Comparison of ENCODE assay signal across 3 cellular contexts in genomic region chr16:84896847-84897246, GRCh38.
TF ChIP-seq lines count a peak whose summit lies in the region.

No MANE protein-coding gene starts in this region.

TF ChIP-seq in HCT116, 20 proteins besides CTCF, POLR2A, EP300 and RAD21:
- TF ChIP-seq TCF7L2 (IDR thresholded peaks at IDR 0.05; ENCODE audit: borderline replicate concordance, extremely low read depth, insufficient read depth, insufficient read length) (no peak), EGR1 (IDR thresholded peaks at IDR 0.05; ENCODE audit: low read depth) (no peak), EZH2 (IDR thresholded peaks at IDR 0.05) (no peak), REST (IDR thresholded peaks at IDR 0.05; ENCODE audit: low read depth) (no peak), ZFX (IDR thresholded peaks at IDR 0.05) (no peak), YY1 (IDR thresholded peaks at IDR 0.05; ENCODE audit: extremely low read depth, insufficient replicate concordance, low read depth, low read length) (no peak), CBX3 (IDR thresholded peaks at IDR 0.05; ENCODE audit: low read depth) (no peak)
- TF ChIP-seq, protein P1, sequence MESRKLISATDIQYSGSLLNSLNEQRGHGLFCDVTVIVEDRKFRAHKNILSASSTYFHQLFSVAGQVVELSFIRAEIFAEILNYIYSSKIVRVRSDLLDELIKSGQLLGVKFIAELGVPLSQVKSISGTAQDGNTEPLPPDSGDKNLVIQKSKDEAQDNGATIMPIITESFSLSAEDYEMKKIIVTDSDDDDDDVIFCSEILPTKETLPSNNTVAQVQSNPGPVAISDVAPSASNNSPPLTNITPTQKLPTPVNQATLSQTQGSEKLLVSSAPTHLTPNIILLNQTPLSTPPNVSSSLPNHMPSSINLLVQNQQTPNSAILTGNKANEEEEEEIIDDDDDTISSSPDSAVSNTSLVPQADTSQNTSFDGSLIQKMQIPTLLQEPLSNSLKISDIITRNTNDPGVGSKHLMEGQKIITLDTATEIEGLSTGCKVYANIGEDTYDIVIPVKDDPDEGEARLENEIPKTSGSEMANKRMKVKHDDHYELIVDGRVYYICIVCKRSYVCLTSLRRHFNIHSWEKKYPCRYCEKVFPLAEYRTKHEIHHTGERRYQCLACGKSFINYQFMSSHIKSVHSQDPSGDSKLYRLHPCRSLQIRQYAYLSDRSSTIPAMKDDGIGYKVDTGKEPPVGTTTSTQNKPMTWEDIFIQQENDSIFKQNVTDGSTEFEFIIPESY (IDR thresholded peaks at IDR 0.05; ENCODE audit: extremely low read depth, insufficient replicate concordance, low read length), result no peak
TF ChIP-seq in HCT116: peak in this region for 0.

TF ChIP-seq in H1, 55 proteins besides CTCF, POLR2A, EP300 and RAD21:
- TF ChIP-seq SP2 (IDR thresholded peaks at IDR 0.05; ENCODE audit: low read length), result no peak
- TF ChIP-seq SIN3A (conservative IDR thresholded peaks at IDR 0.05 in 1 of 2, IDR thresholded peaks at IDR 0.05 in 1 of 2; ENCODE audit: low read depth in 1 of 2, low read length in 2 of 2), result no peak
- TF ChIP-seq GTF2F1 (IDR thresholded peaks at IDR 0.05; ENCODE audit: borderline replicate concordance, low read depth, low read length), result no peak
- no peak for TF ChIP-seq FOSL1 (IDR thresholded peaks at IDR 0.05; ENCODE audit: insufficient read depth, low read depth, low read length)
- TF ChIP-seq CBX8 (IDR thresholded peaks at IDR 0.05; ENCODE audit: borderline replicate concordance, low read depth, low read length), result no peak
- TF ChIP-seq SIX5 (IDR thresholded peaks at IDR 0.05; ENCODE audit: low read depth, low read length), result no peak
- no peak for TF ChIP-seq RBBP5 (IDR thresholded peaks at IDR 0.05; ENCODE audit: borderline replicate concordance, low read depth, low read length)
- no peak for TF ChIP-seq EZH2 (IDR thresholded peaks at IDR 0.05; ENCODE audit: low read depth, low read length, severe bottlenecking)
- TF ChIP-seq SUZ12 (IDR thresholded peaks at IDR 0.05; ENCODE audit: low read length), result no peak
- no peak for TF ChIP-seq HDAC6 (IDR thresholded peaks at IDR 0.05; ENCODE audit: low read depth, low read length)
- no peak for TF ChIP-seq TEAD4 (IDR thresholded peaks at IDR 0.05; ENCODE audit: low read depth, low read length)
- no peak for TF ChIP-seq RFX5 (IDR thresholded peaks at IDR 0.05; ENCODE audit: borderline replicate concordance, low read depth, low read length)
- no peak for TF ChIP-seq JUND (IDR thresholded peaks at IDR 0.05; ENCODE audit: low read length)
- no peak for TF ChIP-seq KDM5A (IDR thresholded peaks at IDR 0.05; ENCODE audit: low read length)
- TF ChIP-seq TAF7 (optimal IDR thresholded peaks at IDR 0.05; ENCODE audit: borderline replicate concordance, low read depth, low read length), result no peak
- TF ChIP-seq CTBP2 (IDR thresholded peaks at IDR 0.05; ENCODE audit: borderline replicate concordance, insufficient read depth, insufficient read length, low read length), result no peak
TF ChIP-seq in H1: peak in this region for 0.

TF ChIP-seq in HepG2, 621 proteins besides CTCF, POLR2A, EP300 and RAD21:
- TF ChIP-seq FOXA1 (IDR thresholded peaks at IDR 0.05) (no peak), FOXA1 (CRISPR knock-in tag; IDR thresholded peaks at IDR 0.05) (no peak)
